Comparison of ENCODE assay signal across 1 cellular context in the genomic region with DNA sequence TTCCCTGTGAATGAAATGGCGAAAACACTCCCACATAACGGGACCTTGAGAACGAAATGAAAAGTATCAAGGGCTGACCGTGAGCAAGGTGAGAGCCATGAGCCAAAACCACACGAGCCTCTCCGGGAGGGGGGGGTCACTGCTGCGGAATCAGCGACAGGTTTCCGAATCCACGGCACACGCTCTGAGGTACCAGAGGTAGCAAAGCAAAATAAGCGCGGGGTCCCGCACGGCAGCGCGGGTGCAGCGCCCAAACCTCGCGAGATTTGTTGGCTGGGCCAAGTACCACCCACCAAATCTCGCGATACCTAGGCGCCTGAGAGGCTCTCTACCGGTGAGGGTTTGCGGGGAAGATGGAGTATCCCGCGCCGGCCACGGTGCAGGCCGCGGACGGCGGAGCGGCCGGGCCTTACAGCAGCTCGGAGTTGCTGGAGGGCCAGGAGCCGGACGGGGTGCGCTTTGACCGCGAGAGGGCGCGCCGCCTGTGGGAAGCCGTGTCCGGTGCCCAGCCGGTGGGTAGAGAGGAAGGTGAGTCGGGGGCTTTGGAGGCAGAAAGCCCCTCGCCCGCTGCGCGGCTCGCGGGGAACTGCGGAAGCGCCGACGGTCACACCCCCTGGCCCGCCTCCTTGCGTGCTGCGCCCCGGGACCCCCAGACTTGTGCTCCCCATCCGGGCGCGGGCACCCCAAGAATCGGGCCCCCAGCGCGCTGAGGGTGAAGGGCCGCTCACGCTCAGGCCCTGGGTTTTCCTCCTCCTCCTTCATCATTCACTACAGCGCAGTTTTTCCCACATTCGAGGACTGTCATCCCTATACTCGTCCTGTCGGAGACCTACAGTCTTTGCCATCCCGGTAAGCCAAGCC.
TF ChIP-seq lines count a peak whose summit lies in the region.

TSS of gene ZNF346 (plus strand) at position 311 of the 861 bp plus-strand sequence. CDS start at position 354, 43 bp downstream.

TF ChIP-seq in HepG2, 621 proteins besides CTCF, POLR2A, EP300 and RAD21 (continued from another document):
- TF ChIP-seq HMGXB3 (CRISPR knock-in tag; IDR thresholded peaks at IDR 0.05; ENCODE audit: borderline replicate concordance) = no peak
